In genomic region chr18:47342566-47342965, GRCh38 we compare ENCODE assay signal across 17 cellular contexts.
DNase-seq lines count a peak whose midpoint lies in the region; ATAC-seq and TF ChIP-seq lines count a peak whose summit lies in the region.
"Had no signal": no experiment of that assay in that cellular context is flagged by ENCODE, and none has a peak within 500 bp of the region (broad histone marks: within the 10 kb centered on the region; RNA-seq: fewer than 3 reads in every experiment).

No MANE protein-coding gene starts in this region.

- H3K27me3 ChIP-seq in SJSA1 (replicated peaks): no peaks in the 10 kb centered on the region
- H3K27me3 ChIP-seq: BE2C; BLaER1 treated with 17β-estradiol and CSF1 and Interleukin-3, amounts not matched to agents 10 nM and 100 nM had no signal

- H3K4me1 ChIP-seq in SJSA1 (replicated peaks): peaks cover 24% of the 10 kb centered on the region
- H3K4me1 ChIP-seq: BE2C; BLaER1 treated with 17β-estradiol and CSF1 and Interleukin-3, amounts not matched to agents 10 nM and 100 nM had no signal

- DNase-seq in AG10803 (ENCODE audit: low read depth): peak; percentile 57
- peak; percentile 58 for DNase-seq in HCEC 1CT
- DNase-seq in SJSA1 (ENCODE audit: low read depth in 1 of 2, low spot score in 2 of 2): peak in 1 of 2 experiments; percentile 9
- DNase-seq in stimulated activated CD4-positive, alpha-beta T cell treated with anti-CD3 and anti-CD28 coated beads, Interleukin-4, amount 100 ng/mL, for 1 hour: no peak
- no peak for DNase-seq in hippocampal formation (lab: John Stamatoyannopoulos, UW)
- DNase-seq: AML-193; BE2C; CD4-positive, alpha-beta T cell; CD8-positive, alpha-beta memory T cell; DMS 273 treated with DMSO at 0.1 percent for 48 hours; DMS79; H7 had no signal

- H3K27ac ChIP-seq in SJSA1: peak overlapping the region; percentile 74
- H3K27ac ChIP-seq: 22Rv1; BLaER1 treated with 17β-estradiol and CSF1 and Interleukin-3, amounts not matched to agents 10 nM and 100 nM; GM23248 had no signal

- no peak for ATAC-seq in GM21367 (IDR thresholded peaks at IDR 0.05; ENCODE audit: unreplicated experiment)
- ATAC-seq: HCT116 had no signal

- no peak overlapping the region for H3K4me3 ChIP-seq in AG10803 (ENCODE audit: low read length)
- no peak overlapping the region for H3K4me3 ChIP-seq in SJSA1
- H3K4me3 ChIP-seq: BLaER1 treated with 17β-estradiol and CSF1 and Interleukin-3, amounts not matched to agents 10 nM and 100 nM; GM23248 had no signal

- TF ChIP-seq CTCF in AG10803 (conservative IDR thresholded peaks at IDR 0.05; ENCODE audit: low read length): no peak

- H3K36me3 ChIP-seq in SJSA1: no peaks in the 10 kb centered on the region
- H3K36me3 ChIP-seq: BE2C; BLaER1 treated with 17β-estradiol and CSF1 and Interleukin-3, amounts not matched to agents 10 nM and 100 nM had no signal

- no peaks in the 10 kb centered on the region for H3K9me3 ChIP-seq in SJSA1 (replicated peaks)
- H3K9me3 ChIP-seq: BE2C; BLaER1 treated with 17β-estradiol and CSF1 and Interleukin-3, amounts not matched to agents 10 nM and 100 nM had no signal

Comparison
In these comparisons a context has a peak if more than half of its experiments do, and no peak if none do; other contexts are left out.
1. DNase-seq: peak in AG10803 (single experiment) and HCEC 1CT (single experiment); none in stimulated activated CD4-positive, alpha-beta T cell treated with anti-CD3 and anti-CD28 coated beads, Interleukin-4, amount 100 ng/mL, for 1 hour (single experiment) and hippocampal formation (0 of 2).